ENCODE assay signal across 17 cellular contexts in the genomic region with DNA sequence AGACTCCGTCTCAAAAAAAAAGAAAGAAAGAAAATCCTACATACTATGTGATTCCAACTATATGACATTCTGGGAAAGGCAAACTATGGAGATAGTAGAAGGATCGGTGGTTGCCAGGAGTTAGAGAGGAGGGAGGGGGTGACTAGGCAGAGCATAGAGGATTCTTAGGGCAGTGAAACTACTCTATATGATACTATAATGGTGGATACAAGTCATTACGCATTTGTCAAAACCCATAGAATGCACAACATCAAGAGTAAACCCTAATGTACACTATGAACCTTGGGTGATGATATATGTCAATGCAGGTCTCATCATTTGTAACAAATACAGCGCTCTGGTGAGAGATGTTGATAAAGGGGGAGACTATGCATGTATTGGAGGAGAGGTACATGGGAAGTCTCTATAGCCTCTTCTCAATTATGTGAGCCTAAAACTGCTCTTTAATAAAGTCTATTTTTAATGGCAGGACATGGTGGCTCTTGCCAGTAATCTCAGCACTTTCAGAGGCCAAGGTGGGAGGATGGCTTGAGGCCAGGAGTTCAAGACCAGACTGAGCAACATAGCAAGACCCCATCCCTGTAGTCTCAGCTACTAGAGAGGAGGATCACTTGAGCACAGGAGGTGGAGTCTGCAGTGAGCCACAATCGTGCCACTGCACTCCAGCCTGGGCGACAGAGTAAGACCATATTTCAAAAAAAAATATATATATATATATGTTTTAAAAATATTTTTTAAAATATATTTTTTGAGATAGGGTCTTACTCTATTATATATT. TPM values are rescaled to one million over a fixed set of nuclear protein-coding genes. Genes with fewer than 3 reads are reported as not detected.
DNase-seq lines count a peak whose midpoint lies in the region; ATAC-seq, FAIRE-seq and TF ChIP-seq lines count a peak whose summit lies in the region.
"Had no signal": no experiment of that assay in that cellular context is flagged by ENCODE, and none has a peak within 500 bp of the region (broad histone marks: within the 10 kb centered on the region; RNA-seq: fewer than 3 reads in every experiment).

No MANE protein-coding gene starts in this region.

- DNase-seq in activated naive CD4-positive, alpha-beta T cell treated with anti-CD3 and anti-CD28 coated beads, Interleukin-2, amount 50 U/mL, for 72 hours (ENCODE audit: low spot score in 2 of 2): no peak
- DNase-seq in activated naive CD4-positive, alpha-beta T cell treated with anti-CD3 and anti-CD28 coated beads, Interleukin-2, amount 50 U/mL, for 16 hours: no peak
- no peak for DNase-seq in GM12878 (ENCODE audit: low read depth, low spot score)
- DNase-seq in sciatic nerve (ENCODE audit: low spot score): peak; percentile 12
- DNase-seq in NCI-H1105 treated with DMSO at 0.1 percent for 48 hours (lab: John Stamatoyannopoulos, UW): no peak
- DNase-seq in activated CD8-positive, alpha-beta memory T cell treated with anti-CD3 and anti-CD28 coated beads, Interleukin-2, amount 50 U/mL, for 48 hours: no peak
- DNase-seq: BE2C; CD4-positive, alpha-beta memory T cell; DND-41; GDM1 had no signal

- RAD21 ChIA-PET in GM12878 (lab: Charles Lee; ENCODE audit: unreplicated experiment): no interaction called here

- in situ Hi-C loops in GM12878 (cut with MboI): no loop called here

- no peak for TF ChIP-seq EP300 in GM12878 (IDR thresholded peaks at IDR 0.05; ENCODE audit: borderline replicate concordance in 1 of 2, control insufficient read depth in 1 of 2, low read depth in 2 of 2, low read length in 2 of 2)

- TF ChIP-seq RAD21 in GM12878 (IDR thresholded peaks at IDR 0.05; ENCODE audit: insufficient read depth, low read depth, low read length): no peak

- H3K9ac ChIP-seq in GM12878 (ENCODE audit: control insufficient read depth, insufficient read depth, low read length): no peak overlapping the region

- H3K9me3 Mint-ChIP-seq in activated naive CD4-positive, alpha-beta T cell treated with anti-CD3 and anti-CD28 coated beads, Interleukin-2, amount 50 U/mL, for 72 hours: no peaks in the 10 kb centered on the region
- H3K9me3 Mint-ChIP-seq: CD4-positive, alpha-beta memory T cell had no signal

- H3K9me3 ChIP-seq in HEK293 (ENCODE audit: control insufficient read depth, insufficient read depth, low read depth, low read length): no peaks in the 10 kb centered on the region
- no peaks in the 10 kb centered on the region for H3K9me3 ChIP-seq in GM12878 (replicated peaks; ENCODE audit: control insufficient read depth, insufficient read depth, low read length)
- H3K9me3 ChIP-seq: A549, BE2C had no signal

- no peak overlapping the region for H2AFZ ChIP-seq in GM12878 (ENCODE audit: control insufficient read depth, low read depth, low read length)

- no peak for TF ChIP-seq POLR2A in GM12878 (IDR thresholded peaks at IDR 0.05; ENCODE audit: low read depth, low read length)

- no peaks in the 10 kb centered on the region for H3K27me3 ChIP-seq in GM12878 (replicated peaks in 1 of 2; ENCODE audit: control insufficient read depth in 2 of 2, insufficient read depth in 2 of 2, low read length in 1 of 2)
- H3K27me3 ChIP-seq: BE2C had no signal

- H3K27ac Mint-ChIP-seq in activated naive CD4-positive, alpha-beta T cell treated with anti-CD3 and anti-CD28 coated beads, Interleukin-2, amount 50 U/mL, for 72 hours: no peak overlapping the region
- H3K27ac Mint-ChIP-seq: CD4-positive, alpha-beta memory T cell had no signal

- H3K4me2 ChIP-seq in GM12878 (ENCODE audit: control insufficient read depth, insufficient read depth): no peak overlapping the region
- H3K4me2 ChIP-seq: A549 had no signal

- intact Hi-C loops in GM12878 (cut with micrococcal nuclease; ENCODE audit: unreplicated experiment): no loop called here
- intact Hi-C loops in sciatic nerve (cut with DNase I): no loop called here

- no peaks in the 10 kb centered on the region for H3K36me3 Mint-ChIP-seq in activated naive CD4-positive, alpha-beta T cell treated with anti-CD3 and anti-CD28 coated beads, Interleukin-2, amount 50 U/mL, for 72 hours
- H3K36me3 Mint-ChIP-seq: CD4-positive, alpha-beta memory T cell had no signal

- POLR2A ChIA-PET in HEK293 (lab: Yijun Ruan, JAX): no interaction called here
- POLR2A ChIA-PET in GM12878 (lab: Charles Lee): interaction anchor here (0.5 kb wide), 1 partner anchor 29 kb away, joined by 3 read pairs; no protein-coding TSS in a partner anchor

- CTCF ChIA-PET in HEK293 (lab: Yijun Ruan, JAX) (interaction anchor here (0.7 kb wide), 1 partner anchor 367 kb away, joined by 6 read pairs; no protein-coding TSS in a partner anchor), GM12878 (lab: Yijun Ruan, JAX) (no interaction called here)

- no peaks in the 10 kb centered on the region for H4K20me1 ChIP-seq in GM12878 (ENCODE audit: control insufficient read depth, insufficient read depth)

- TF ChIP-seq CTCF in HEK293 (tag by site-specific recombination; IDR thresholded peaks at IDR 0.05) (no peak), GM12878 (IDR thresholded peaks at IDR 0.05 in 2 of 3, conservative IDR thresholded peaks at IDR 0.05 in 1 of 3; ENCODE audit: control insufficient read depth in 2 of 3, extremely low read depth in 1 of 3, insufficient read depth in 1 of 3, low read depth in 3 of 3, low read length in 3 of 3) (no peak)

- H3K27ac ChIP-seq in HEK293 (ENCODE audit: extremely low read depth, low read depth, low read length) (no peak overlapping the region), GM12878 (ENCODE audit: control insufficient read depth, insufficient read depth) (no peak overlapping the region)
- H3K27ac ChIP-seq: A549, C4-2B, HL-60 had no signal

- SMC1A ChIA-PET in GM12878 (lab: Charles Lee; ENCODE audit: uncharacterized antibody, unreplicated experiment): interaction anchor here (0.5 to 1.8 kb wide), 3 partner anchors 9 to 10 kb away, joined by 3 to 4 read pairs (median 3); no protein-coding TSS in a partner anchor

- peak; percentile 35 for FAIRE-seq in GM12878 (lab: Jason Lieb, UNC)
- FAIRE-seq: A549 had no signal

- H3K79me2 ChIP-seq in GM12878 (ENCODE audit: control insufficient read depth, insufficient read depth, low read length): no peaks in the 10 kb centered on the region

- H3K4me1 ChIP-seq in HEK293 (ENCODE audit: control insufficient read depth, insufficient read depth, low read length) (no peaks in the 10 kb centered on the region), GM12878 (ENCODE audit: control insufficient read depth, insufficient read depth, low read length) (no peaks in the 10 kb centered on the region)
- H3K4me1 ChIP-seq: A549, BE2C had no signal

- H3K4me3 ChIP-seq in HEK293 (ENCODE audit: low read depth, low read length) (no peak overlapping the region), GM12878 (no peak overlapping the region)
- H3K4me3 ChIP-seq: A549 had no signal

- BruUV-seq in GM12878 (replicated peaks; lab: Mats Ljungman, UMichigan): no TSS peak

- WGBS in GM12878 (ENCODE audit: insufficient coverage, insufficient replicate concordance, low lambda C conversion rate, missing lambda C conversion rate): 86% methylated on average over 6 of the region's 6 CpGs

- peak; percentile 62 to 63 for ATAC-seq in activated naive CD4-positive, alpha-beta T cell treated with anti-CD3 and anti-CD28 coated beads, Interleukin-2, amount 50 U/mL, for 72 hours
- ATAC-seq in GM12878 (no peak), sciatic nerve (no peak)
- ATAC-seq: A549, HCT116 had no signal

- no peaks in the 10 kb centered on the region for H3K36me3 ChIP-seq in HEK293 (ENCODE audit: control insufficient read depth in 2 of 2, insufficient read depth in 1 of 2, low read length in 2 of 2)
- peaks cover 4 to 19% of the 10 kb centered on the region in 2 experiments for H3K36me3 ChIP-seq in GM12878 (ENCODE audit: control insufficient read depth in 2 of 2, insufficient read depth in 2 of 2, low read length in 1 of 2)
- H3K36me3 ChIP-seq: BE2C had no signal

TF ChIP-seq in GM12878, 131 proteins besides CTCF, POLR2A, EP300 and RAD21 (continues in another document):
- TF ChIP-seq KDM1A (IDR thresholded peaks at IDR 0.05; ENCODE audit: borderline replicate concordance): no peak

RNA-seq across cellular contexts. Expression of a gene that starts 17.0 kb away (rescaled TPM):
- not detected for total RNA-seq in activated naive CD4-positive, alpha-beta T cell treated with anti-CD3 and anti-CD28 coated beads, Interleukin-2, amount 50 U/mL, for 72 hours
- total RNA-seq in GM12878 (2013; cell fraction: nucleolus; rRNA removed): 209 and 221 TPM in 2 replicates
- 20.1 and 24.2 TPM in 2 replicates for total RNA-seq in GM12878 (2014; rRNA removed)
- total RNA-seq in GM12878 (2014; rRNA removed; fragmentation: Illumina TruSeq; extraction: Trizol): 10.6 and 12.3 TPM in 2 replicates
- total RNA-seq in GM12878 (2021): 30.9 and 32.3 TPM in 2 replicates
- polyA plus RNA-seq in GM12878 (2011; ENCODE audit: low read depth): 47.3 TPM
- 60.0 and 76.6 TPM in 2 replicates for polyA plus RNA-seq in GM12878 (2011; rRNA removed)
- 47.9 and 67.2 TPM in 2 replicates for polyA plus RNA-seq in GM12878 (2011; cell fraction: cytosol; rRNA removed)
- 282 and 381 TPM in 2 replicates for polyA plus RNA-seq in GM12878 (2011; cell fraction: nucleus; rRNA removed)
- polyA plus RNA-seq in GM12878 (2012): 32.5 and 62.6 TPM in 2 replicates
- 28.7 and 37.7 TPM in 2 replicates for polyA plus RNA-seq in GM12878 (2014; fragmentation: Illumina TruSeq; extraction: Trizol)
- 1 to 10 TPM; 4.5 to 5.2 TPM for polyA plus RNA-seq in GM12878 (2014; fragmentation: Nextera tagmentation; extraction: Ambion mirVana)
- 24.7 and 27.4 TPM in 2 replicates for polyA plus RNA-seq in GM12878 (2014; rRNA removed)
- polyA plus RNA-seq in GM12878 (2016; fragmentation: Nextera tagmentation; extraction: Ambion mirVana): 10 to 100 TPM; 19.9 to 23.5 TPM
- 81.5 and 87.0 TPM in 2 replicates for polyA minus RNA-seq in GM12878 (2011; rRNA and poly(A)+ RNA removed)
- polyA minus RNA-seq in GM12878 (2011; cell fraction: cytosol; rRNA and poly(A)+ RNA removed): 26.9 and 29.1 TPM in 2 replicates
- polyA minus RNA-seq in GM12878 (2011; cell fraction: nucleus; rRNA and poly(A)+ RNA removed): 43.3 and 45.3 TPM in 2 replicates
- 9.4 TPM for total RNA-seq in sciatic nerve
- polyA plus RNA-seq: CD4-positive, alpha-beta memory T cell had no signal

RNA-seq across cellular contexts. Expression of a gene that starts 26.2 kb away (rescaled TPM):
- not detected for total RNA-seq in activated naive CD4-positive, alpha-beta T cell treated with anti-CD3 and anti-CD28 coated beads, Interleukin-2, amount 50 U/mL, for 72 hours
- not detected in 2 replicates for total RNA-seq in GM12878 (2013; cell fraction: nucleolus; rRNA removed)
- not detected in 2 replicates for total RNA-seq in GM12878 (2014; rRNA removed)
- total RNA-seq in GM12878 (2014; rRNA removed; fragmentation: Illumina TruSeq; extraction: Trizol): not detected in 2 replicates
- total RNA-seq in GM12878 (2021): not detected in 2 replicates
- not detected for polyA plus RNA-seq in GM12878 (2011; ENCODE audit: low read depth)
- polyA plus RNA-seq in GM12878 (2011; rRNA removed): not detected in 2 replicates
- not detected in 2 replicates for polyA plus RNA-seq in GM12878 (2011; cell fraction: cytosol; rRNA removed)
- polyA plus RNA-seq in GM12878 (2011; cell fraction: nucleus; rRNA removed): not detected in 2 replicates
- not detected in 2 replicates for polyA plus RNA-seq in GM12878 (2012)
- polyA plus RNA-seq in GM12878 (2014; fragmentation: Illumina TruSeq; extraction: Trizol): not detected in 2 replicates
- polyA plus RNA-seq in GM12878 (2014; fragmentation: Nextera tagmentation; extraction: Ambion mirVana): not detected
- polyA plus RNA-seq in GM12878 (2014; rRNA removed): not detected in 2 replicates
- polyA plus RNA-seq in GM12878 (2016; fragmentation: Nextera tagmentation; extraction: Ambion mirVana): not detected
- not detected in 2 replicates for polyA minus RNA-seq in GM12878 (2011; rRNA and poly(A)+ RNA removed)
- not detected in 2 replicates for polyA minus RNA-seq in GM12878 (2011; cell fraction: cytosol; rRNA and poly(A)+ RNA removed)
- not detected in 2 replicates for polyA minus RNA-seq in GM12878 (2011; cell fraction: nucleus; rRNA and poly(A)+ RNA removed)
- total RNA-seq in sciatic nerve: not detected
- total RNA-seq: CD4-positive, alpha-beta memory T cell; H4 had no signal
- polyA plus RNA-seq: A549; AG04450; CD4-positive, alpha-beta memory T cell had no signal

Comparison
In these comparisons a context has a peak if more than half of its experiments do, and no peak if none do; other contexts are left out.
1. ATAC-seq: peak in activated naive CD4-positive, alpha-beta T cell treated with anti-CD3 and anti-CD28 coated beads, Interleukin-2, amount 50 U/mL, for 72 hours (2 of 2); none in GM12878 (single experiment) and sciatic nerve (single experiment).
2. RNA of a gene that starts 17.0 kb away (total RNA-seq): 10.6 to 221 TPM in GM12878 and 9.4 TPM in sciatic nerve (single experiment); not detected in activated naive CD4-positive, alpha-beta T cell treated with anti-CD3 and anti-CD28 coated beads, Interleukin-2, amount 50 U/mL, for 72 hours; every median in the first group is over 10 times any median in the second.